In the genomic region with DNA sequence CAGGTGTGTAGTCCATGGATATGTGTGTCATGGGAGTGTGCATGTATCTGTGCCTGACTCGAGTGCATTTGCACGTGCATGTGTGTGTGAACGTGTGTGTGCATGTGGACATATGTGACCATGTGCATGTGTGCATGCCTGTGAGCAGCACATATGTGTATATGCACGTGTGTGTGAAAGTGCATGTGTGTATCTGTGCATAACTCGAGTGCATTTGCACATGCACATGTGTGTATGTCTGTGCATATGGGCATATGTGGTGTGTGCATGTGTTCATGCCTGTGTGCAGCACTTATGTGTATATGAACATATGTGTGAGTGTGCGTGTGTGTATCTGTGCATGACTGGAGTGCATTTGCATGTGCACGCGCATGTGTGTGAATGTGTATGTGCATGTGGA, we compare ENCODE assay signal across 26 cellular contexts.
"Had no signal": no experiment of that assay in that cellular context is flagged by ENCODE, and none has a peak within 500 bp of the region (broad histone marks: within the 10 kb centered on the region; RNA-seq: fewer than 3 reads in every experiment).

No MANE protein-coding gene starts in this region.

- H3K27ac Mint-ChIP-seq: activated naive CD4-positive, alpha-beta T cell treated with anti-CD3 and anti-CD28 coated beads, Interleukin-2, amount 50 U/mL, for 72 hours; memory B cell; natural killer cell; progenitor cell of endocrine pancreas had no signal

- ATAC-seq: left lung, mucosa of descending colon had no signal

- H3K9me3 Mint-ChIP-seq: activated T-cell treated with anti-CD3 and anti-CD28 coated beads, Interleukin-2, amount 50 U/mL, for 4 hours; central memory CD8-positive, alpha-beta T cell; memory B cell; natural killer cell; stimulated activated naive CD8-positive, alpha-beta T cell treated with anti-CD3 and anti-CD28 coated beads, Interleukin-15, Interleukin-2, amounts not matched to agents 100 ng/mL and 50 ng/mL, for 24 hours had no signal

- H3K4me2 ChIP-seq: hepatocyte had no signal

- H3K27me3 ChIP-seq: hepatocyte, right atrium auricular region, upper lobe of left lung had no signal

- FAIRE-seq: kidney had no signal

- H3K36me3 ChIP-seq: esophagus muscularis mucosa, left lung, right atrium auricular region, suprapubic skin, upper lobe of left lung had no signal

- H3K4me1 ChIP-seq: esophagus muscularis mucosa, left lung, right atrium auricular region, suprapubic skin had no signal

- H2AFZ ChIP-seq: hepatocyte had no signal

- H3K4me3 ChIP-seq: coronary artery, esophagus muscularis mucosa, hepatocyte, left lung, mucosa of descending colon, right atrium auricular region, skin epidermis, suprapubic skin, upper lobe of left lung had no signal

- H3K79me2 ChIP-seq: hepatocyte had no signal

- H3K27me3 Mint-ChIP-seq: central memory CD8-positive, alpha-beta T cell; memory B cell; progenitor cell of endocrine pancreas; stimulated activated naive CD8-positive, alpha-beta T cell treated with anti-CD3 and anti-CD28 coated beads, Interleukin-15, Interleukin-2, amounts not matched to agents 100 ng/mL and 50 ng/mL, for 24 hours had no signal

- H3K36me3 Mint-ChIP-seq: activated naive CD4-positive, alpha-beta T cell treated with anti-CD3 and anti-CD28 coated beads, Interleukin-2, amount 50 U/mL, for 72 hours; brain; memory B cell; natural killer cell had no signal

- DNase-seq: activated CD4-positive, alpha-beta T cell treated with anti-CD3 and anti-CD28 coated beads, Interleukin-2, amount 50 U/mL, for 48 hours; activated CD4-positive, CD25-positive, alpha-beta regulatory T cell treated with anti-CD3 and anti-CD28 coated beads, Interleukin-2, amount 50 U/mL, for 72 hours; activated effector memory CD4-positive, alpha-beta T cell treated with anti-CD3 and anti-CD28 coated beads, Interleukin-2, amount 50 U/mL, for 16 hours; activated T-cell treated with anti-CD3 and anti-CD28 coated beads, Interleukin-2, amount 50 U/mL, for 4 hours; amygdala; effector CD4-positive, alpha-beta T cell; kidney; left lung; mucosa of descending colon; natural killer cell; occipital lobe; stimulated activated CD4-positive, alpha-beta T cell treated with anti-CD3 and anti-CD28 coated beads, Interleukin-4, amount 100 ng/mL, for 24 hours; T1000; upper lobe of left lung had no signal

- H3K27ac ChIP-seq: coronary artery, esophagus muscularis mucosa, hepatocyte, left lung, right atrium auricular region, skin epidermis, suprapubic skin, upper lobe of left lung had no signal

- H3K4me3 Mint-ChIP-seq: activated T-cell treated with anti-CD3 and anti-CD28 coated beads, Interleukin-2, amount 50 U/mL, for 4 hours; natural killer cell; stimulated activated naive CD8-positive, alpha-beta T cell treated with anti-CD3 and anti-CD28 coated beads, Interleukin-15, Interleukin-2, amounts not matched to agents 100 ng/mL and 50 ng/mL, for 24 hours had no signal

- H3K9me3 ChIP-seq: esophagus muscularis mucosa, left lung, mucosa of descending colon, right atrium auricular region, suprapubic skin, upper lobe of left lung had no signal
